12 cellular contexts compared by ENCODE assay signal in the genomic region with DNA sequence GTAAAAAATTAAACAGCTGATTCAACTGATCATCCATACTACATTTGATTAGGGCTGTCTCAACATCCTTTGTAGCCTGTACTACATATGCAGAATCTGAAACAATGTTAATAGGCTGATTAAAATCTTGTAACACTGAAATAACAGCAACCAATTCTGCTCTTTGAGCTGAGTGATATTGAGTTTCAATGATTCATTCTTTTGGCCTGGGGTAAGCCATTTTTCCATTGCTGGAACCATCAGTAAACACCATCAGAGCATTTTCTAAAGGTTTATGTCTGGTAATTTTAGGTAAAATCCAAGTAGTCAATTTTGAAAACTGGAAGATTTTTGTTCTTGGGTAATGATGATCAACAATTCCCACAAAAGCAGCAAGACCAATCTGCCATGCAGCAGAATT. TPM values are rescaled to one million over a fixed set of nuclear protein-coding genes. Genes with fewer than 3 reads are reported as not detected.
DNase-seq lines count a peak whose midpoint lies in the region; TF ChIP-seq lines count a peak whose summit lies in the region.
"Not testable (repeated sequence)": the region's sequence is repeated elsewhere in the genome, so short reads cannot be mapped to it uniquely, and the experiment has no call there.
"Had no signal": no experiment of that assay in that cellular context is flagged by ENCODE, and none has a peak within 500 bp of the region (broad histone marks: within the 10 kb centered on the region; RNA-seq: fewer than 3 reads in every experiment).

No MANE protein-coding gene starts in this region.

- H3K4me2 ChIP-seq in Loucy (ENCODE audit: low read depth, low read length, poor library complexity, severe bottlenecking) = peak overlapping the region; percentile 65

- not testable (repeated sequence) for H3K4me1 Mint-ChIP-seq in HFFc6 (ENCODE audit: low read depth)

- not testable (repeated sequence) for H3F3A ChIP-seq in Loucy (ENCODE audit: low read depth)

- H3K4me3 ChIP-seq in Loucy (ENCODE audit: low read length, poor library complexity, severe bottlenecking); SK-N-MC: not testable (repeated sequence)

- H3K9me3 Mint-ChIP-seq in HFFc6 = not testable (repeated sequence)

- H3K36me3 ChIP-seq in Loucy (ENCODE audit: insufficient read depth, low read length); SK-N-MC (ENCODE audit: insufficient read depth, low read length): not testable (repeated sequence)

- DNase-seq in COLO829 (ENCODE audit: low spot score) (peak; percentile 0), HFFc6 (peak; percentile 0), dedifferentiated amniotic fluid mesenchymal stem cell (ENCODE audit: extremely low spot score) (peak; percentile 22), medulla oblongata (ENCODE audit: extremely low spot score) (peak; percentile 2), superior temporal gyrus (ENCODE audit: extremely low spot score) (peak; percentile 14)
- DNase-seq in SK-N-MC (ENCODE audit: low read depth, low spot score) = not testable (repeated sequence)

- not testable (repeated sequence) for H3K79me2 ChIP-seq in Loucy (ENCODE audit: insufficient read depth, low read length)

- not testable (repeated sequence) for H3K27ac Mint-ChIP-seq in HFFc6

- H3K9me2 ChIP-seq in Loucy (replicated peaks; ENCODE audit: low read depth, low read length) = not testable (repeated sequence)

- H3K4me3 Mint-ChIP-seq in HFFc6 = not testable (repeated sequence)

- not testable (repeated sequence) for H3K27me3 ChIP-seq in Loucy (ENCODE audit: insufficient read depth, low read length, poor library complexity, severe bottlenecking)

- not testable (repeated sequence) for H2AFZ ChIP-seq in Loucy (ENCODE audit: low read length)

- peaks cover 70% of the 10 kb centered on the region for H3K4me1 ChIP-seq in Loucy (ENCODE audit: insufficient read depth, low read length, poor library complexity, severe bottlenecking)

- not testable (repeated sequence) for H3K27me3 Mint-ChIP-seq in HFFc6 (ENCODE audit: insufficient read depth)

- H4K20me1 ChIP-seq in Loucy (ENCODE audit: insufficient read depth, low read length, poor library complexity, severe bottlenecking) = not testable (repeated sequence)

- H3K9ac ChIP-seq in Loucy (ENCODE audit: low read depth, low read length, poor library complexity, severe bottlenecking) = peak overlapping the region; percentile 60
- H3K9ac ChIP-seq in SK-N-MC (ENCODE audit: insufficient read length) = not testable (repeated sequence)

- not testable (repeated sequence) for H3K36me3 Mint-ChIP-seq in HFFc6 (ENCODE audit: low read depth)

- TF ChIP-seq CTCF in HFFc6 (IDR thresholded peaks at IDR 0.05); Loucy (conservative IDR thresholded peaks at IDR 0.05; ENCODE audit: low read length): not testable (repeated sequence)

- peak overlapping the region; percentile 51; the same call in 1 of the 2 replicates for H3K27ac ChIP-seq in SK-N-MC

- H3K9me3 ChIP-seq in Loucy (ENCODE audit: insufficient read depth, low read depth, low read length); SK-N-MC (ENCODE audit: low read depth, low read length): not testable (repeated sequence)

RNA-seq across cellular contexts. Expression of a gene that starts 45.7 kb away (rescaled TPM):
- not detected for total RNA-seq in HFFc6 (2021; fragmentation: NEBNext Ultra II Directional; extraction: Animal tissue kit (Norgen Biotek cat#: 25700))
- total RNA-seq: Calu3; CD4-positive, CD25-positive, alpha-beta regulatory T cell; G401; GM23248; HT-29 had no signal
